Comparison of ENCODE assay signal across 8 cellular contexts in the genomic region with DNA sequence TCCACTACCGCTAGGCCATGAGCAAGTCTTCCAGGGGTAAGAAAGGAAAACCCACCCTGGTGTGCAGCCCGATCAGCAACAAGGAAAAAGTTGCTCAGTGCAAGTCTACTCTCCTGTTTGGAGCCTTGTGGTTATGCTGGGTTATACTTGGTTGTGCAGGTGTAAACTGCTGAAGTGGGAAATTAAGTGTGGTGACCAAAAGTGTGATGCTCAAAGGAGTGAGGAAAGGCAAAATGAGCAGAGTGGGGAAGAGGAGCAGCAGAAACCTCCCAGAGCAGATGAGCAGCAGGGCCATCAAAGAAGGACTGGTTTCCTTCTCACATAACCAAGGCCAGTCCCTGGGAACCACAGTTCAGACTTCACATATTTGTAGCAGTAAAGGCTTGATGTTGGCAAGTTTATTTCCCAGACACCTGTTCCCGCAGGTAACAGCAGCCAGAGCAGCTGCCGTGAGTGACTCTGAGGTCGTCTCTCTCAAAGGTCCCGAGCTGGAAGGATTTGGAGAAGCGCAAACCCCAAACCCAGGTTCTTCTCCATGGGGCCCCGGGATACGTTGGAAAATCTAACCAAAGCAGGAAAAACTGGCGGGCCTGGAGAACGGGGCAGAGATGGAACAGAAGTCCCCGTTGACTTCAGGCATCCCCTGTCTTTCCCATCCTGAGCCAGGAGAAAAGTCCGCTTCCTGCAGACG. TPM values are rescaled to one million over a fixed set of nuclear protein-coding genes. Genes with fewer than 3 reads are reported as not detected.
DNase-seq lines count a peak whose midpoint lies in the region; ATAC-seq and TF ChIP-seq lines count a peak whose summit lies in the region.

No MANE protein-coding gene starts in this region.

- H3K36me3 Mint-ChIP-seq in activated T-cell treated with anti-CD3 and anti-CD28 coated beads, Interleukin-2, amount 50 U/mL, for 4 hours (ENCODE audit: insufficient read depth), result no peaks in the 10 kb centered on the region
- no peaks in the 10 kb centered on the region for H3K36me3 Mint-ChIP-seq in activated naive CD8-positive, alpha-beta T cell treated with anti-CD3 and anti-CD28 coated beads, Interleukin-2, amount 50 U/mL, for 24 hours (ENCODE audit: low read depth)

- H3K9me3 Mint-ChIP-seq in activated T-cell treated with anti-CD3 and anti-CD28 coated beads, Interleukin-2, amount 50 U/mL, for 4 hours, result no peaks in the 10 kb centered on the region
- no peaks in the 10 kb centered on the region for H3K9me3 Mint-ChIP-seq in activated naive CD8-positive, alpha-beta T cell treated with anti-CD3 and anti-CD28 coated beads, Interleukin-2, amount 50 U/mL, for 24 hours

- H3K4me1 Mint-ChIP-seq in activated T-cell treated with anti-CD3 and anti-CD28 coated beads, Interleukin-2, amount 50 U/mL, for 4 hours (ENCODE audit: low read depth), result peaks cover 8% of the 10 kb centered on the region
- H3K4me1 Mint-ChIP-seq in activated naive CD8-positive, alpha-beta T cell treated with anti-CD3 and anti-CD28 coated beads, Interleukin-2, amount 50 U/mL, for 24 hours, result peaks cover 13% of the 10 kb centered on the region

- H3K27ac Mint-ChIP-seq in activated naive CD8-positive, alpha-beta T cell treated with anti-CD3 and anti-CD28 coated beads, Interleukin-2, amount 50 U/mL, for 24 hours, result no peak overlapping the region

- WGBS in thymus, result 27% methylated on average over 14 of the region's 14 CpGs

- intact Hi-C loops in left lung (cut with DNase I), result no loop called here

- H3K36me3 ChIP-seq in left lung (no peaks in the 10 kb centered on the region), thymus (ENCODE audit: control insufficient read depth, insufficient read depth) (no peaks in the 10 kb centered on the region)

- peaks cover 62% of the 10 kb centered on the region for H3K27me3 Mint-ChIP-seq in activated T-cell treated with anti-CD3 and anti-CD28 coated beads, Interleukin-2, amount 50 U/mL, for 4 hours (ENCODE audit: low read depth)
- H3K27me3 Mint-ChIP-seq in activated naive CD8-positive, alpha-beta T cell treated with anti-CD3 and anti-CD28 coated beads, Interleukin-2, amount 50 U/mL, for 24 hours, result peaks cover 52% of the 10 kb centered on the region

- no peak for TF ChIP-seq CTCF in left lung (IDR thresholded peaks at IDR 0.05)

- H3K9me3 ChIP-seq in left lung (no peaks in the 10 kb centered on the region), thymus (ENCODE audit: control insufficient read depth) (no peaks in the 10 kb centered on the region)

- H3K27ac ChIP-seq in left lung (no peak overlapping the region), thymus (ENCODE audit: low read depth) (no peak overlapping the region)

- peak overlapping the region; percentile 48 to 75 for H3K4me3 ChIP-seq in left lung
- H3K4me3 ChIP-seq in thymus (ENCODE audit: low read length), result peak overlapping the region; percentile 66

- no peak for ATAC-seq in activated T-cell treated with anti-CD3 and anti-CD28 coated beads, Interleukin-2, amount 50 U/mL, for 4 hours
- ATAC-seq in activated naive CD8-positive, alpha-beta T cell treated with anti-CD3 and anti-CD28 coated beads, Interleukin-2, amount 50 U/mL, for 24 hours, result peak; percentile 34
- ATAC-seq in left lung (no peak), GM19452 (IDR thresholded peaks at IDR 0.05; ENCODE audit: unreplicated experiment) (no peak), GM18873 (IDR thresholded peaks at IDR 0.05; ENCODE audit: low FRiP score, unreplicated experiment) (no peak)

- H3K4me1 ChIP-seq in left lung (peaks cover 0 to 20% of the 10 kb centered on the region in 2 donors), thymus (ENCODE audit: control insufficient read depth, insufficient read depth, low read length) (peaks cover 12% of the 10 kb centered on the region)

- H3K27me3 ChIP-seq in left lung (peaks cover 22 to 80% of the 10 kb centered on the region in 2 donors), thymus (ENCODE audit: control insufficient read depth, insufficient read depth) (no peaks in the 10 kb centered on the region)

- DNase-seq in activated T-cell treated with anti-CD3 and anti-CD28 coated beads, Interleukin-2, amount 50 U/mL, for 4 hours, result no peak
- DNase-seq in activated T-cell treated with anti-CD3 and anti-CD28 coated beads, Interleukin-2, amount 50 U/mL, for 48 hours, result no peak
- no peak for DNase-seq in activated naive CD8-positive, alpha-beta T cell treated with anti-CD3 and anti-CD28 coated beads, Interleukin-2, amount 50 U/mL, for 24 hours
- no peak for DNase-seq in left lung
- DNase-seq in activated effector memory CD4-positive, alpha-beta T cell treated with anti-CD3 and anti-CD28 coated beads, Interleukin-2, amount 50 U/mL, for 16 hours, result no peak

- peak overlapping the region; percentile 63 for H3K4me3 Mint-ChIP-seq in activated T-cell treated with anti-CD3 and anti-CD28 coated beads, Interleukin-2, amount 50 U/mL, for 4 hours
- H3K4me3 Mint-ChIP-seq in activated naive CD8-positive, alpha-beta T cell treated with anti-CD3 and anti-CD28 coated beads, Interleukin-2, amount 50 U/mL, for 24 hours, result peak overlapping the region; percentile 56

RNA-seq across cellular contexts. Expression of gene SMO, which starts 0.6 kb away (rescaled TPM):
- under 1 TPM; 0.11 to 0.25 (median 0.18) TPM for total RNA-seq in activated T-cell treated with anti-CD3 and anti-CD28 coated beads, Interleukin-2, amount 50 U/mL, for 4 hours
- total RNA-seq in left lung, result 10 to 100 TPM in 1 of 2 donors, 1 to 10 TPM in 1; 5.1 to 14.7 TPM
- polyA plus RNA-seq in thymus, result 4.6 TPM

RNA-seq across cellular contexts. Expression of gene AHCYL2, which starts 37.0 kb away (rescaled TPM):
- 1 to 10 TPM; 6.0 to 7.2 (median 6.5) TPM for total RNA-seq in activated T-cell treated with anti-CD3 and anti-CD28 coated beads, Interleukin-2, amount 50 U/mL, for 4 hours
- 100 to 1,000 TPM in 1 of 2 donors, 10 to 100 TPM in 1; 61.6 to 219 TPM for total RNA-seq in left lung
- polyA plus RNA-seq in thymus, result 6.8 TPM

RNA-seq across cellular contexts. Expression of gene TSPAN33, which starts 43.3 kb away (rescaled TPM):
- total RNA-seq in activated T-cell treated with anti-CD3 and anti-CD28 coated beads, Interleukin-2, amount 50 U/mL, for 4 hours, result 10 to 100 TPM in 1 of 3 donors, 1 to 10 TPM in 2; 6.2 to 10.6 (median 9.4) TPM
- total RNA-seq in left lung, result 1 to 10 TPM; 2.3 to 4.5 TPM
- 23.4 TPM for polyA plus RNA-seq in thymus

Comparison
In these comparisons a context has a peak if more than half of its experiments do, and no peak if none do; other contexts are left out.
1. RNA of gene SMO, which starts 0.6 kb away (total RNA-seq): 5.1 to 14.7 TPM in left lung; 0.11 to 0.25 TPM in activated T-cell treated with anti-CD3 and anti-CD28 coated beads, Interleukin-2, amount 50 U/mL, for 4 hours; every median in the first group is over 4 times any median in the second.
2. RNA of gene AHCYL2, which starts 37.0 kb away (total RNA-seq): 61.6 to 219 TPM in left lung; 6.0 to 7.2 TPM in activated T-cell treated with anti-CD3 and anti-CD28 coated beads, Interleukin-2, amount 50 U/mL, for 4 hours; every median in the first group is over 4 times any median in the second.